Comparison of ENCODE assay signal across 21 cellular contexts in the genomic region with DNA sequence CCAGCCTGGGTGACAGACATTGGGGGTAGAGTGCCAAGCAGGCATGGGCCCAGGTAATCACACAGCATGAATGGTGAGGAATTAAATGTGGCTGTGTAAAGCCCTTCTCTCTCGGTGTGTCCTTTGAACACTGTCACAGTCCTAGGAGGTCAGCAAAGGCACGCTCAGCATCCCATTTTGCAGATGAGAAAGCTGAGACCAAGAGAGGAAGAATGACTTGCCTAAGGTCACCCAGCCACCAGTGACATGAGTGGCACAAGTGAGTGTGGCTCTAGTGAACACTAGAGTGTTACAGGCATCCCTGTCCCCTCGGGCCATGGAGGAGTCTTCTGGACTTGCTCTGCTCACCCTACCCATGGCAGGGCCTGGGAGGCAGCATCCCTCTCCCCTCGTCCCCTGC. TPM values are rescaled to one million over a fixed set of nuclear protein-coding genes. Genes with fewer than 3 reads are reported as not detected.
DNase-seq lines count a peak whose midpoint lies in the region; ATAC-seq, FAIRE-seq and TF ChIP-seq lines count a peak whose summit lies in the region.
"Had no signal": no experiment of that assay in that cellular context is flagged by ENCODE, and none has a peak within 500 bp of the region (broad histone marks: within the 10 kb centered on the region; RNA-seq: fewer than 3 reads in every experiment).

No MANE protein-coding gene starts in this region.

- peak overlapping the region; percentile 7 for H2BK15ac ChIP-seq in neuronal stem cell (ENCODE audit: low read length)

- no peaks in the 10 kb centered on the region for H3K79me1 ChIP-seq in neuronal stem cell (ENCODE audit: low read depth, low read length)

- ATAC-seq in HepG2 (no peak), right lobe of liver (no peak)
- ATAC-seq: A549; CD8-positive, alpha-beta T cell had no signal

- H4K91ac ChIP-seq in neuronal stem cell (ENCODE audit: low read depth, low read length, poor library complexity), result no peak overlapping the region

- no peak overlapping the region for H2BK120ac ChIP-seq in neuronal stem cell (ENCODE audit: low read depth, low read length)

- H3K23ac ChIP-seq in neuronal stem cell (ENCODE audit: low read depth, low read length, poor library complexity), result no peak overlapping the region

- H3K4me1 ChIP-seq in HepG2 (ENCODE audit: insufficient read depth, low read length) (peaks cover 32% of the 10 kb centered on the region), right lobe of liver (no peaks in the 10 kb centered on the region), neuronal stem cell (ENCODE audit: control insufficient read depth in 2 of 2, insufficient read depth in 1 of 2, low read depth in 1 of 2, low read length in 2 of 2) (peaks cover 12 to 26% of the 10 kb centered on the region in 2 donors)
- H3K4me1 ChIP-seq: A549, Caco-2 had no signal

- H4K8ac ChIP-seq in neuronal stem cell (ENCODE audit: low read depth, low read length), result no peak overlapping the region

- FAIRE-seq in HepG2 (lab: Jason Lieb, UNC), result no peak
- FAIRE-seq: A549, D721Med, G401.6, GM12891, GM19239 had no signal

- TF ChIP-seq RAD21 in HepG2 (CRISPR knock-in tag; IDR thresholded peaks at IDR 0.05), result no peak

- no peak overlapping the region for H3K9ac ChIP-seq in HepG2 (ENCODE audit: insufficient read depth, low read depth, low read length)
- no peak overlapping the region for H3K9ac ChIP-seq in neuronal stem cell (ENCODE audit: low read depth, low read length, poor library complexity)
- H3K9ac ChIP-seq: BLaER1 treated with 17β-estradiol and CSF1 and Interleukin-3, amounts not matched to agents 10 nM and 100 nM had no signal

- H3K4me2 ChIP-seq in HepG2 (ENCODE audit: low read depth, low read length) (no peak overlapping the region), neuronal stem cell (ENCODE audit: insufficient read depth, low read length, poor library complexity, severe bottlenecking) (no peak overlapping the region)
- H3K4me2 ChIP-seq: A549 had no signal

- H3K4ac ChIP-seq in neuronal stem cell (ENCODE audit: low read length), result no peak overlapping the region

- peak overlapping the region; percentile 24 for H2BK12ac ChIP-seq in neuronal stem cell (ENCODE audit: low read length)

- H4K20me1 ChIP-seq in HepG2 (ENCODE audit: insufficient read depth, low read length), result no peaks in the 10 kb centered on the region
- H4K20me1 ChIP-seq: BLaER1 treated with 17β-estradiol and CSF1 and Interleukin-3, amounts not matched to agents 10 nM and 100 nM had no signal

- no peak for TF ChIP-seq CTCF in HepG2 (CRISPR knock-in tag; IDR thresholded peaks at IDR 0.05)
- TF ChIP-seq CTCF in right lobe of liver (IDR thresholded peaks at IDR 0.05), result no peak

- H3K27ac ChIP-seq in HepG2 (ENCODE audit: extremely low read length, insufficient read depth, low read length), result no peak overlapping the region
- H3K27ac ChIP-seq in right lobe of liver, result no peak overlapping the region
- no peak overlapping the region for H3K27ac ChIP-seq in neuronal stem cell (replicated peaks; ENCODE audit: low read length)
- H3K27ac ChIP-seq: 22Rv1; A549; BLaER1 treated with 17β-estradiol and CSF1 and Interleukin-3, amounts not matched to agents 10 nM and 100 nM; C4-2B had no signal

- no peak overlapping the region for H3K27ac Mint-ChIP-seq in activated naive CD8-positive, alpha-beta T cell treated with anti-CD3 and anti-CD28 coated beads for 36 hours
- H3K27ac Mint-ChIP-seq: B cell; CD4-positive, alpha-beta T cell; CD8-positive, alpha-beta T cell had no signal

- H3K18ac ChIP-seq in neuronal stem cell (ENCODE audit: low read length), result no peak overlapping the region

- TF ChIP-seq EP300 in HepG2 (IDR thresholded peaks at IDR 0.05; ENCODE audit: low read depth in 2 of 2, low read length in 2 of 2) (no peak), HepG2 (CRISPR knock-in tag; IDR thresholded peaks at IDR 0.05; ENCODE audit: borderline replicate concordance) (no peak)

- H3K9me3 ChIP-seq in HepG2 (ENCODE audit: low read length), result no peaks in the 10 kb centered on the region
- H3K9me3 ChIP-seq in right lobe of liver, result no peaks in the 10 kb centered on the region
- no peaks in the 10 kb centered on the region for H3K9me3 ChIP-seq in neuronal stem cell (replicated peaks in 1 of 2; ENCODE audit: control insufficient read depth in 2 of 2, insufficient read depth in 1 of 2, low read depth in 1 of 2, low read length in 2 of 2)
- H3K9me3 ChIP-seq: A549, Caco-2 had no signal

- H3K9me3 Mint-ChIP-seq in activated naive CD8-positive, alpha-beta T cell treated with anti-CD3 and anti-CD28 coated beads for 36 hours, result peaks cover 3% of the 10 kb centered on the region
- H3K9me3 Mint-ChIP-seq: CD8-positive, alpha-beta T cell had no signal

- H3K27me3 ChIP-seq in HepG2 (ENCODE audit: control insufficient read depth in 1 of 2, insufficient read depth in 2 of 2, low read length in 2 of 2), result peaks cover 2 to 19% of the 10 kb centered on the region in 2 experiments; a peak in 4 of 5 replicates
- H3K27me3 ChIP-seq in right lobe of liver, result no peaks in the 10 kb centered on the region
- no peaks in the 10 kb centered on the region for H3K27me3 ChIP-seq in neuronal stem cell (ENCODE audit: control insufficient read depth in 3 of 3, insufficient read depth in 3 of 3, low read depth in 1 of 3, low read length in 3 of 3)
- H3K27me3 ChIP-seq: BLaER1 treated with 17β-estradiol and CSF1 and Interleukin-3, amounts not matched to agents 10 nM and 100 nM had no signal

- no peak overlapping the region for H3K4me3 Mint-ChIP-seq in activated naive CD8-positive, alpha-beta T cell treated with anti-CD3 and anti-CD28 coated beads for 36 hours
- H3K4me3 Mint-ChIP-seq: B cell; CD8-positive, alpha-beta T cell had no signal

- POLR2A ChIA-PET in HepG2 (lab: Yijun Ruan, JAX), result interaction anchor here (0.9 to 1.6 kb wide), 2 partner anchors 31 to 101 kb away, joined by 3 to 6 read pairs; no protein-coding TSS in a partner anchor

- WGBS in HepG2 (ENCODE audit: low lambda C conversion rate), result 20% methylated on average over 3 of the region's 4 CpGs
- WGBS in right lobe of liver (ENCODE audit: insufficient coverage, low coverage, low lambda C conversion rate, missing lambda C conversion rate), result 100% methylated on average over 2 of the region's 4 CpGs
- no CpG with 5 or more reads among the region's 4 CpGs for WGBS in neuronal stem cell (ENCODE audit: extremely low coverage in 2 of 2, insufficient read length in 2 of 2, insufficient replicate concordance in 1 of 2), 2 donors

- H2AFZ ChIP-seq in HepG2 (ENCODE audit: low read length), result no peak overlapping the region
- no peak overlapping the region for H2AFZ ChIP-seq in neuronal stem cell (ENCODE audit: low read length)

- H3K36me3 ChIP-seq in HepG2 (replicated peaks in 1 of 2; ENCODE audit: control insufficient read depth in 1 of 2, insufficient read depth in 2 of 2, low read length in 2 of 2), result no peaks in the 10 kb centered on the region
- H3K36me3 ChIP-seq in right lobe of liver, result no peaks in the 10 kb centered on the region
- H3K36me3 ChIP-seq in neuronal stem cell (replicated peaks in 1 of 2; ENCODE audit: control insufficient read depth in 2 of 2, insufficient read depth in 2 of 2, low read length in 2 of 2), result peaks cover 0 to 2% of the 10 kb centered on the region in 2 donors
- H3K36me3 ChIP-seq: BLaER1 treated with 17β-estradiol and CSF1 and Interleukin-3, amounts not matched to agents 10 nM and 100 nM had no signal

- no peaks in the 10 kb centered on the region for H3K79me2 ChIP-seq in HepG2 (ENCODE audit: insufficient read depth, low read length)

- intact Hi-C loops in HepG2 (cut with micrococcal nuclease; ENCODE audit: unreplicated experiment) (no loop called here), right lobe of liver (cut with DNase I) (no loop called here)

- H3K27me3 Mint-ChIP-seq in activated naive CD8-positive, alpha-beta T cell treated with anti-CD3 and anti-CD28 coated beads for 36 hours, result no peaks in the 10 kb centered on the region
- H3K27me3 Mint-ChIP-seq: B cell; CD4-positive, alpha-beta T cell had no signal

- in situ Hi-C loops in HepG2 (cut with HindIII; ENCODE audit: extremely low pct_ligation_motif_present, low pct_unique_long_range_greater_than_20kb), result no loop called here

- no peak for DNase-seq in HepG2 (ENCODE audit: low spot score)
- no peak for DNase-seq in right lobe of liver
- no peak for DNase-seq in neuronal stem cell (ENCODE audit: low spot score)
- no peak for DNase-seq in activated naive CD8-positive, alpha-beta T cell treated with anti-CD3 and anti-CD28 coated beads for 36 hours
- no peak for DNase-seq in stimulated activated CD4-positive, alpha-beta T cell treated with anti-CD3 and anti-CD28 coated beads, Interleukin-15, amount 100 ng/mL, for 24 hours
- DNase-seq: AML-193; Caco-2; Calu3; CD4-positive, alpha-beta T cell; CD8-positive, alpha-beta T cell; DMS79 treated with DMSO at 0.1 percent for 48 hours; GF-D8 had no signal

- H3K36me3 Mint-ChIP-seq in activated naive CD8-positive, alpha-beta T cell treated with anti-CD3 and anti-CD28 coated beads for 36 hours, result peaks cover 3% of the 10 kb centered on the region

- H2BK5ac ChIP-seq in neuronal stem cell (ENCODE audit: low read length), result no peak overlapping the region

- TF ChIP-seq POLR2A in HepG2 (IDR thresholded peaks at IDR 0.05; ENCODE audit: insufficient read depth in 1 of 2, low read depth in 2 of 2, low read length in 2 of 2) (no peak), right lobe of liver (IDR thresholded peaks at IDR 0.05) (no peak)

- H2AK5ac ChIP-seq in neuronal stem cell (ENCODE audit: low read depth, low read length), result no peak overlapping the region

- peaks cover 21% of the 10 kb centered on the region for H3K4me1 Mint-ChIP-seq in activated naive CD8-positive, alpha-beta T cell treated with anti-CD3 and anti-CD28 coated beads for 36 hours

- no peak overlapping the region for H3K14ac ChIP-seq in neuronal stem cell (ENCODE audit: low read length)

- CTCF ChIA-PET in HepG2 (lab: Yijun Ruan, JAX; ENCODE audit: low intra/inter-chr PET ratio, low total read pairs), result no interaction called here

- no TSS peak for BruUV-seq in HepG2 (replicated peaks; lab: Mats Ljungman, UMichigan)

- H3K4me3 ChIP-seq in HepG2 (replicated peaks in 1 of 3; ENCODE audit: insufficient read depth in 1 of 3, low read depth in 2 of 3, low read length in 3 of 3) (no peak overlapping the region), right lobe of liver (no peak overlapping the region), neuronal stem cell (ENCODE audit: low read length in 2 of 2) (no peak overlapping the region)
- H3K4me3 ChIP-seq: A549; BLaER1 treated with 17β-estradiol and CSF1 and Interleukin-3, amounts not matched to agents 10 nM and 100 nM had no signal

RNA-seq across cellular contexts. Expression of a gene that starts 10.7 kb away (rescaled TPM):
- total RNA-seq in HepG2 (2016; rRNA removed; fragmentation: Illumina TruSeq; extraction: Trizol) (0.11 and 0.13 TPM in 2 replicates), right lobe of liver (under 1 TPM in 4 of 6 experiments, not detected in 2; 0.13 to 0.74 (median 0.43) TPM)
- total RNA-seq in HepG2 (2016; cell fraction: cytosol; rRNA removed; fragmentation: Illumina TruSeq; extraction: Trizol; ENCODE audit: low read depth), result 0.18 and 0.20 TPM in 2 replicates
- 0.19 TPM in 1 of 2 replicates, not detected in the other for total RNA-seq in HepG2 (2016; cell fraction: insoluble cytoplasmic fraction; rRNA removed; fragmentation: Illumina TruSeq; extraction: Trizol)
- total RNA-seq in HepG2 (2016; cell fraction: membrane; rRNA removed; fragmentation: Illumina TruSeq; extraction: Trizol), result 0.19 and 0.31 TPM in 2 replicates
- not detected in 2 replicates for total RNA-seq in HepG2 (2016; cell fraction: nucleus; rRNA removed; fragmentation: Illumina TruSeq; extraction: Trizol)
- 1.8 and 2.6 TPM in 2 replicates for polyA plus RNA-seq in HepG2 (2011; rRNA removed)
- polyA plus RNA-seq in HepG2 (2011; cell fraction: cytosol; rRNA removed), result 1.5 and 1.6 TPM in 2 replicates
- polyA plus RNA-seq in HepG2 (2011; cell fraction: nucleus; rRNA removed), result 1.7 and 2.3 TPM in 2 replicates
- 0.57 and 0.99 TPM in 2 replicates for polyA plus RNA-seq in HepG2 (2012)
- polyA plus RNA-seq in HepG2 (2016; cell fraction: cytosol; fragmentation: Illumina TruSeq; extraction: Trizol; ENCODE audit: low read depth), result 0.20 and 0.23 TPM in 2 replicates
- polyA plus RNA-seq in HepG2 (2016; cell fraction: insoluble cytoplasmic fraction; fragmentation: Illumina TruSeq; extraction: Trizol; ENCODE audit: low read depth), result 0.44 and 0.81 TPM in 2 replicates
- 0.44 and 0.47 TPM in 2 replicates for polyA plus RNA-seq in HepG2 (2016; cell fraction: membrane; fragmentation: Illumina TruSeq; extraction: Trizol; ENCODE audit: low read depth)
- polyA plus RNA-seq in HepG2 (2016; cell fraction: nucleus; fragmentation: Illumina TruSeq; extraction: Trizol; ENCODE audit: insufficient read depth, low read depth), result 0.28 and 0.49 TPM in 2 replicates
- 0.94 and 3.5 TPM in 2 replicates for polyA minus RNA-seq in HepG2 (2011; rRNA and poly(A)+ RNA removed; ENCODE audit: low replicate concordance)
- polyA minus RNA-seq in HepG2 (2011; cell fraction: cytosol; rRNA and poly(A)+ RNA removed), result 0.49 and 0.97 TPM in 2 replicates
- polyA minus RNA-seq in HepG2 (2011; cell fraction: nucleus; rRNA and poly(A)+ RNA removed), result 0.25 and 0.77 TPM in 2 replicates
- 3.7 TPM for polyA plus RNA-seq in neuronal stem cell (2013, experiment 1 of 2)
- 4.2 TPM for polyA plus RNA-seq in neuronal stem cell (2013, experiment 2 of 2)
- under 1 TPM; 0.16 to 0.38 TPM for total RNA-seq in activated naive CD8-positive, alpha-beta T cell treated with anti-CD3 and anti-CD28 coated beads for 36 hours
- total RNA-seq: CD8-positive, alpha-beta T cell had no signal

RNA-seq across cellular contexts. Expression of a gene that starts 13.2 kb away (rescaled TPM):
- total RNA-seq in HepG2 (2016; rRNA removed; fragmentation: Illumina TruSeq; extraction: Trizol), result 20.6 and 33.8 TPM in 2 replicates
- 194 and 197 TPM in 2 replicates for total RNA-seq in HepG2 (2016; cell fraction: cytosol; rRNA removed; fragmentation: Illumina TruSeq; extraction: Trizol; ENCODE audit: low read depth)
- 22.9 and 35.1 TPM in 2 replicates for total RNA-seq in HepG2 (2016; cell fraction: insoluble cytoplasmic fraction; rRNA removed; fragmentation: Illumina TruSeq; extraction: Trizol)
- total RNA-seq in HepG2 (2016; cell fraction: membrane; rRNA removed; fragmentation: Illumina TruSeq; extraction: Trizol), result 119 and 127 TPM in 2 replicates
- 13.0 and 13.8 TPM in 2 replicates for total RNA-seq in HepG2 (2016; cell fraction: nucleus; rRNA removed; fragmentation: Illumina TruSeq; extraction: Trizol)
- polyA plus RNA-seq in HepG2 (2011; rRNA removed), result 17.3 and 17.7 TPM in 2 replicates
- 16.6 and 23.0 TPM in 2 replicates for polyA plus RNA-seq in HepG2 (2011; cell fraction: cytosol; rRNA removed)
- 6.8 and 7.6 TPM in 2 replicates for polyA plus RNA-seq in HepG2 (2011; cell fraction: nucleus; rRNA removed)
- polyA plus RNA-seq in HepG2 (2012), result 9.5 and 11.7 TPM in 2 replicates
- polyA plus RNA-seq in HepG2 (2016; cell fraction: cytosol; fragmentation: Illumina TruSeq; extraction: Trizol; ENCODE audit: low read depth), result 217 TPM in 2 replicates
- polyA plus RNA-seq in HepG2 (2016; cell fraction: insoluble cytoplasmic fraction; fragmentation: Illumina TruSeq; extraction: Trizol; ENCODE audit: low read depth), result 24.4 and 25.8 TPM in 2 replicates
- polyA plus RNA-seq in HepG2 (2016; cell fraction: membrane; fragmentation: Illumina TruSeq; extraction: Trizol; ENCODE audit: low read depth), result 119 and 124 TPM in 2 replicates
- polyA plus RNA-seq in HepG2 (2016; cell fraction: nucleus; fragmentation: Illumina TruSeq; extraction: Trizol; ENCODE audit: insufficient read depth, low read depth), result 23.8 and 25.6 TPM in 2 replicates
- polyA minus RNA-seq in HepG2 (2011; rRNA and poly(A)+ RNA removed; ENCODE audit: low replicate concordance), result 4.2 and 4.3 TPM in 2 replicates
- polyA minus RNA-seq in HepG2 (2011; cell fraction: cytosol; rRNA and poly(A)+ RNA removed), result 5.2 and 7.2 TPM in 2 replicates
- polyA minus RNA-seq in HepG2 (2011; cell fraction: nucleus; rRNA and poly(A)+ RNA removed), result 3.6 and 3.9 TPM in 2 replicates
- 10 to 100 TPM in 2 of 6 experiments, 1 to 10 TPM in 4; 5.9 to 14.3 (median 7.9) TPM for total RNA-seq in right lobe of liver
- polyA plus RNA-seq in neuronal stem cell (2013, experiment 1 of 2), result 27.1 TPM
- 26.1 TPM for polyA plus RNA-seq in neuronal stem cell (2013, experiment 2 of 2)
- total RNA-seq in activated naive CD8-positive, alpha-beta T cell treated with anti-CD3 and anti-CD28 coated beads for 36 hours, result 10 to 100 TPM; 20.8 to 22.0 TPM

RNA-seq across cellular contexts. Expression of a gene that starts 16.3 kb away (rescaled TPM):
- total RNA-seq in HepG2 (2016; rRNA removed; fragmentation: Illumina TruSeq; extraction: Trizol) (7.4 and 13.7 TPM in 2 replicates), right lobe of liver (1 to 10 TPM; 2.8 to 8.0 (median 3.4) TPM)
- total RNA-seq in HepG2 (2016; cell fraction: cytosol; rRNA removed; fragmentation: Illumina TruSeq; extraction: Trizol; ENCODE audit: low read depth), result 0.88 and 1.0 TPM in 2 replicates
- total RNA-seq in HepG2 (2016; cell fraction: insoluble cytoplasmic fraction; rRNA removed; fragmentation: Illumina TruSeq; extraction: Trizol), result 7.5 and 14.8 TPM in 2 replicates
- total RNA-seq in HepG2 (2016; cell fraction: membrane; rRNA removed; fragmentation: Illumina TruSeq; extraction: Trizol), result 3.5 and 3.7 TPM in 2 replicates
- 7.2 and 8.5 TPM in 2 replicates for total RNA-seq in HepG2 (2016; cell fraction: nucleus; rRNA removed; fragmentation: Illumina TruSeq; extraction: Trizol)
- polyA plus RNA-seq in HepG2 (2011; rRNA removed), result 6.0 and 10.1 TPM in 2 replicates
- polyA plus RNA-seq in HepG2 (2011; cell fraction: cytosol; rRNA removed), result 4.8 and 8.3 TPM in 2 replicates
- polyA plus RNA-seq in HepG2 (2011; cell fraction: nucleus; rRNA removed), result 32.6 and 42.1 TPM in 2 replicates
- 6.0 and 7.5 TPM in 2 replicates for polyA plus RNA-seq in HepG2 (2012)
- polyA plus RNA-seq in HepG2 (2016; cell fraction: cytosol; fragmentation: Illumina TruSeq; extraction: Trizol; ENCODE audit: low read depth), result 0.59 and 0.62 TPM in 2 replicates
- polyA plus RNA-seq in HepG2 (2016; cell fraction: insoluble cytoplasmic fraction; fragmentation: Illumina TruSeq; extraction: Trizol; ENCODE audit: low read depth), result 8.3 and 8.7 TPM in 2 replicates
- 2.0 and 2.5 TPM in 2 replicates for polyA plus RNA-seq in HepG2 (2016; cell fraction: membrane; fragmentation: Illumina TruSeq; extraction: Trizol; ENCODE audit: low read depth)
- polyA plus RNA-seq in HepG2 (2016; cell fraction: nucleus; fragmentation: Illumina TruSeq; extraction: Trizol; ENCODE audit: insufficient read depth, low read depth), result 18.4 and 19.3 TPM in 2 replicates
- 9.2 and 19.5 TPM in 2 replicates for polyA minus RNA-seq in HepG2 (2011; rRNA and poly(A)+ RNA removed; ENCODE audit: low replicate concordance)
- 8.9 and 9.6 TPM in 2 replicates for polyA minus RNA-seq in HepG2 (2011; cell fraction: cytosol; rRNA and poly(A)+ RNA removed)
- 6.3 and 7.0 TPM in 2 replicates for polyA minus RNA-seq in HepG2 (2011; cell fraction: nucleus; rRNA and poly(A)+ RNA removed)
- polyA plus RNA-seq in neuronal stem cell (2013, experiment 1 of 2), result 60.7 TPM
- 57.8 TPM for polyA plus RNA-seq in neuronal stem cell (2013, experiment 2 of 2)
- total RNA-seq in activated naive CD8-positive, alpha-beta T cell treated with anti-CD3 and anti-CD28 coated beads for 36 hours, result 10 to 100 TPM; 24.9 to 27.0 TPM

RNA-seq across cellular contexts. Expression of a gene that starts 41.8 kb away (rescaled TPM):
- 6.3 and 11.4 TPM in 2 replicates for total RNA-seq in HepG2 (2016; rRNA removed; fragmentation: Illumina TruSeq; extraction: Trizol)
- 3.1 and 3.3 TPM in 2 replicates for total RNA-seq in HepG2 (2016; cell fraction: cytosol; rRNA removed; fragmentation: Illumina TruSeq; extraction: Trizol; ENCODE audit: low read depth)
- total RNA-seq in HepG2 (2016; cell fraction: insoluble cytoplasmic fraction; rRNA removed; fragmentation: Illumina TruSeq; extraction: Trizol), result 6.8 and 11.0 TPM in 2 replicates
- 6.6 and 6.9 TPM in 2 replicates for total RNA-seq in HepG2 (2016; cell fraction: membrane; rRNA removed; fragmentation: Illumina TruSeq; extraction: Trizol)
- total RNA-seq in HepG2 (2016; cell fraction: nucleus; rRNA removed; fragmentation: Illumina TruSeq; extraction: Trizol), result 9.5 and 9.8 TPM in 2 replicates
- 32.0 and 41.3 TPM in 2 replicates for polyA plus RNA-seq in HepG2 (2011; rRNA removed)
- 40.6 and 43.1 TPM in 2 replicates for polyA plus RNA-seq in HepG2 (2011; cell fraction: cytosol; rRNA removed)
- polyA plus RNA-seq in HepG2 (2011; cell fraction: nucleus; rRNA removed), result 24.2 and 26.2 TPM in 2 replicates
- polyA plus RNA-seq in HepG2 (2012), result 8.4 and 8.8 TPM in 2 replicates
- polyA plus RNA-seq in HepG2 (2016; cell fraction: cytosol; fragmentation: Illumina TruSeq; extraction: Trizol; ENCODE audit: low read depth), result 2.0 and 3.1 TPM in 2 replicates
- polyA plus RNA-seq in HepG2 (2016; cell fraction: insoluble cytoplasmic fraction; fragmentation: Illumina TruSeq; extraction: Trizol; ENCODE audit: low read depth), result 6.2 and 7.6 TPM in 2 replicates
- polyA plus RNA-seq in HepG2 (2016; cell fraction: membrane; fragmentation: Illumina TruSeq; extraction: Trizol; ENCODE audit: low read depth), result 4.8 and 5.1 TPM in 2 replicates
- polyA plus RNA-seq in HepG2 (2016; cell fraction: nucleus; fragmentation: Illumina TruSeq; extraction: Trizol; ENCODE audit: insufficient read depth, low read depth), result 14.8 and 15.7 TPM in 2 replicates
- 9.3 and 112 TPM in 2 replicates for polyA minus RNA-seq in HepG2 (2011; rRNA and poly(A)+ RNA removed; ENCODE audit: low replicate concordance)
- polyA minus RNA-seq in HepG2 (2011; cell fraction: cytosol; rRNA and poly(A)+ RNA removed), result 19.9 and 21.3 TPM in 2 replicates
- 9.7 and 16.2 TPM in 2 replicates for polyA minus RNA-seq in HepG2 (2011; cell fraction: nucleus; rRNA and poly(A)+ RNA removed)
- 10 to 100 TPM; 27.7 to 56.6 (median 31.6) TPM for total RNA-seq in right lobe of liver
- 16.7 TPM for polyA plus RNA-seq in neuronal stem cell (2013, experiment 1 of 2)
- polyA plus RNA-seq in neuronal stem cell (2013, experiment 2 of 2), result 16.5 TPM
- total RNA-seq in activated naive CD8-positive, alpha-beta T cell treated with anti-CD3 and anti-CD28 coated beads for 36 hours, result 1 to 10 TPM; 5.4 to 5.7 TPM

RNA-seq across cellular contexts. Expression of a gene that starts 50.5 kb away (rescaled TPM):
- total RNA-seq in HepG2 (2016; rRNA removed; fragmentation: Illumina TruSeq; extraction: Trizol) (3.6 and 5.6 TPM in 2 replicates), right lobe of liver (1 to 10 TPM; 3.7 to 7.4 (median 6.9) TPM)
- 7.1 and 10.5 TPM in 2 replicates for total RNA-seq in HepG2 (2016; cell fraction: cytosol; rRNA removed; fragmentation: Illumina TruSeq; extraction: Trizol; ENCODE audit: low read depth)
- total RNA-seq in HepG2 (2016; cell fraction: insoluble cytoplasmic fraction; rRNA removed; fragmentation: Illumina TruSeq; extraction: Trizol), result 3.1 and 5.4 TPM in 2 replicates
- total RNA-seq in HepG2 (2016; cell fraction: membrane; rRNA removed; fragmentation: Illumina TruSeq; extraction: Trizol), result 4.3 and 6.1 TPM in 2 replicates
- total RNA-seq in HepG2 (2016; cell fraction: nucleus; rRNA removed; fragmentation: Illumina TruSeq; extraction: Trizol), result 6.3 and 8.6 TPM in 2 replicates
- polyA plus RNA-seq in HepG2 (2011; rRNA removed), result 3.2 and 3.8 TPM in 2 replicates
- polyA plus RNA-seq in HepG2 (2011; cell fraction: cytosol; rRNA removed), result 1.6 and 2.0 TPM in 2 replicates
- polyA plus RNA-seq in HepG2 (2011; cell fraction: nucleus; rRNA removed), result 23.9 and 35.1 TPM in 2 replicates
- 15.4 and 28.2 TPM in 2 replicates for polyA plus RNA-seq in HepG2 (2012)
- polyA plus RNA-seq in HepG2 (2016; cell fraction: cytosol; fragmentation: Illumina TruSeq; extraction: Trizol; ENCODE audit: low read depth), result 0.57 and 1.4 TPM in 2 replicates
- polyA plus RNA-seq in HepG2 (2016; cell fraction: insoluble cytoplasmic fraction; fragmentation: Illumina TruSeq; extraction: Trizol; ENCODE audit: low read depth), result 10.9 and 15.4 TPM in 2 replicates
- polyA plus RNA-seq in HepG2 (2016; cell fraction: membrane; fragmentation: Illumina TruSeq; extraction: Trizol; ENCODE audit: low read depth), result 2.9 and 3.9 TPM in 2 replicates
- 43.7 and 55.5 TPM in 2 replicates for polyA plus RNA-seq in HepG2 (2016; cell fraction: nucleus; fragmentation: Illumina TruSeq; extraction: Trizol; ENCODE audit: insufficient read depth, low read depth)
- 5.5 and 8.7 TPM in 2 replicates for polyA minus RNA-seq in HepG2 (2011; rRNA and poly(A)+ RNA removed; ENCODE audit: low replicate concordance)
- 2.8 and 3.1 TPM in 2 replicates for polyA minus RNA-seq in HepG2 (2011; cell fraction: cytosol; rRNA and poly(A)+ RNA removed)
- 7.0 and 11.2 TPM in 2 replicates for polyA minus RNA-seq in HepG2 (2011; cell fraction: nucleus; rRNA and poly(A)+ RNA removed)
- polyA plus RNA-seq in neuronal stem cell (2013, experiment 1 of 2), result 16.0 TPM
- polyA plus RNA-seq in neuronal stem cell (2013, experiment 2 of 2), result 15.3 TPM
- 10 to 100 TPM; 28.5 to 31.7 TPM for total RNA-seq in activated naive CD8-positive, alpha-beta T cell treated with anti-CD3 and anti-CD28 coated beads for 36 hours
